23 cellular contexts compared by ENCODE assay signal in the genomic region with DNA sequence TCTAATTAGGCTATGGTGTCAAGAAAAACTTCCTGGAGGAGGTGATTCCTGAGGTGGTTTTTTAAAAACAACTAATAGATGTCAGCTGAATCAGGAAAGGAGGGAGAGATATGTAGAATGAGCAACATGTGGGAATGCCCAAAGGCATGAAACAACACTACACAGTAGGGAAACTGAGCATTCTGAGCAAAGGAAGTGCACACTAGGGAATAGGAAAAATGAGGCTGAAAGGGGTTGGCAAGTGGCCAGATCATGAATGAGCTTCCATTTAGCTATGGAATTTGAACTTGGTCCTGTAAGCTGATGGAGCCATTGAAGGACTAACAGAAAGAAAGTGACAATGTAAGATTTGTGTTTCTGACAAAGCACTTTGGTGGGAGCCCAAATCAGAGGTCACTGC. TPM values are rescaled to one million over a fixed set of nuclear protein-coding genes. Genes with fewer than 3 reads are reported as not detected.
DNase-seq lines count a peak whose midpoint lies in the region; ATAC-seq and TF ChIP-seq lines count a peak whose summit lies in the region.
"Had no signal": no experiment of that assay in that cellular context is flagged by ENCODE, and none has a peak within 500 bp of the region (broad histone marks: within the 10 kb centered on the region; RNA-seq: fewer than 3 reads in every experiment).

No MANE protein-coding gene starts in this region.

- CTCF ChIA-PET in MCF 10A (lab: Yijun Ruan, JAX), result interaction anchor here (0.6 to 0.9 kb wide), 2 partner anchors 394 to 1178 kb away, joined by 3 read pairs; no protein-coding TSS in a partner anchor

- no peak overlapping the region for H3K4me3 ChIP-seq in breast epithelium
- H3K4me3 ChIP-seq: A549; BLaER1 treated with 17β-estradiol and CSF1 and Interleukin-3, amounts not matched to agents 10 nM and 100 nM; GM23248 had no signal

- no peak for ATAC-seq in GM21717 (IDR thresholded peaks at IDR 0.05; ENCODE audit: unreplicated experiment)
- no peak for ATAC-seq in activated T-cell treated with anti-CD3 and anti-CD28 coated beads, Interleukin-2, amount 50 U/mL, for 72 hours (replicated peaks in 1 of 2)
- ATAC-seq: A549 had no signal

- peaks cover 0 to 4% of the 10 kb centered on the region in 2 donors for H3K27me3 ChIP-seq in breast epithelium
- H3K27me3 ChIP-seq: BLaER1 treated with 17β-estradiol and CSF1 and Interleukin-3, amounts not matched to agents 10 nM and 100 nM had no signal

- no peak overlapping the region for H3K27ac ChIP-seq in breast epithelium
- H3K27ac ChIP-seq: A549; BLaER1 treated with 17β-estradiol and CSF1 and Interleukin-3, amounts not matched to agents 10 nM and 100 nM; GM23248 had no signal

- POLR2A ChIA-PET in MCF 10A (lab: Yijun Ruan, JAX), result no interaction called here

- no peaks in the 10 kb centered on the region for H3K4me1 Mint-ChIP-seq in MCF 10A (ENCODE audit: insufficient read depth, unreplicated experiment)
- H3K4me1 Mint-ChIP-seq in activated T-cell treated with anti-CD3 and anti-CD28 coated beads, Interleukin-2, amount 50 U/mL, for 72 hours (ENCODE audit: low read depth), result no peaks in the 10 kb centered on the region
- H3K4me1 Mint-ChIP-seq: CD14-positive monocyte; CD8-positive, alpha-beta memory T cell had no signal

- H3K27me3 Mint-ChIP-seq in MCF 10A (ENCODE audit: insufficient read depth, unreplicated experiment), result peaks cover 11% of the 10 kb centered on the region
- peaks cover 10% of the 10 kb centered on the region for H3K27me3 Mint-ChIP-seq in activated T-cell treated with anti-CD3 and anti-CD28 coated beads, Interleukin-2, amount 50 U/mL, for 72 hours (ENCODE audit: low read depth)

- H3K27ac Mint-ChIP-seq in MCF 10A (ENCODE audit: low read depth, unreplicated experiment), result no peak overlapping the region
- H3K27ac Mint-ChIP-seq in activated T-cell treated with anti-CD3 and anti-CD28 coated beads, Interleukin-2, amount 50 U/mL, for 72 hours, result no peak overlapping the region
- H3K27ac Mint-ChIP-seq: CD14-positive monocyte; CD4-positive, alpha-beta T cell; CD8-positive, alpha-beta memory T cell had no signal

- no peak for TF ChIP-seq POLR2A in breast epithelium (IDR thresholded peaks at IDR 0.05)

- no peaks in the 10 kb centered on the region for H3K9me3 ChIP-seq in breast epithelium
- H3K9me3 ChIP-seq: A549; BE2C; BLaER1 treated with 17β-estradiol and CSF1 and Interleukin-3, amounts not matched to agents 10 nM and 100 nM had no signal

- H3K4me1 ChIP-seq in breast epithelium, result no peaks in the 10 kb centered on the region
- H3K4me1 ChIP-seq: A549; BE2C; BLaER1 treated with 17β-estradiol and CSF1 and Interleukin-3, amounts not matched to agents 10 nM and 100 nM had no signal

- H3K36me3 Mint-ChIP-seq in MCF 10A (ENCODE audit: insufficient read depth, unreplicated experiment), result peaks cover 6% of the 10 kb centered on the region
- no peaks in the 10 kb centered on the region for H3K36me3 Mint-ChIP-seq in activated T-cell treated with anti-CD3 and anti-CD28 coated beads, Interleukin-2, amount 50 U/mL, for 72 hours (ENCODE audit: insufficient read depth in 2 of 2)
- H3K36me3 Mint-ChIP-seq: CD14-positive monocyte; CD8-positive, alpha-beta memory T cell had no signal

- H3K9me3 Mint-ChIP-seq in MCF 10A (ENCODE audit: unreplicated experiment), result no peaks in the 10 kb centered on the region
- no peaks in the 10 kb centered on the region for H3K9me3 Mint-ChIP-seq in activated T-cell treated with anti-CD3 and anti-CD28 coated beads, Interleukin-2, amount 50 U/mL, for 72 hours
- H3K9me3 Mint-ChIP-seq: CD14-positive monocyte; CD4-positive, alpha-beta T cell; CD8-positive, alpha-beta memory T cell had no signal

- no TSS peak for BruUV-seq in MCF 10A (replicated peaks; lab: Mats Ljungman, UMichigan)

- intact Hi-C loops in MCF 10A (cut with micrococcal nuclease), result no loop called here
- intact Hi-C loops in breast epithelium (cut with DNase I; ENCODE audit: low total_unique reads), result no loop called here

- TF ChIP-seq CTCF in MCF 10A (IDR thresholded peaks at IDR 0.05; ENCODE audit: unreplicated experiment), result no peak
- no peak for TF ChIP-seq CTCF in breast epithelium (IDR thresholded peaks at IDR 0.05)

- no peak overlapping the region for H3K4me3 Mint-ChIP-seq in MCF 10A (ENCODE audit: unreplicated experiment)
- no peak overlapping the region for H3K4me3 Mint-ChIP-seq in activated T-cell treated with anti-CD3 and anti-CD28 coated beads, Interleukin-2, amount 50 U/mL, for 72 hours
- H3K4me3 Mint-ChIP-seq: CD14-positive monocyte; CD4-positive, alpha-beta T cell; CD8-positive, alpha-beta memory T cell had no signal

- H3K36me3 ChIP-seq in breast epithelium, result no peaks in the 10 kb centered on the region
- H3K36me3 ChIP-seq: BE2C; BLaER1 treated with 17β-estradiol and CSF1 and Interleukin-3, amounts not matched to agents 10 nM and 100 nM had no signal

- DNase-seq in MCF 10A (ENCODE audit: unreplicated experiment), result peak; percentile 3
- no peak for DNase-seq in breast epithelium (ENCODE audit: low spot score in 2 of 2)
- DNase-seq in EH (ENCODE audit: low read depth), result peak; percentile 4
- DNase-seq in astrocyte of the hippocampus (ENCODE audit: low read depth, low spot score), result peak; percentile 4
- no peak for DNase-seq in NCI-H128 (lab: John Stamatoyannopoulos, UW; ENCODE audit: unreplicated experiment)
- DNase-seq in activated T-cell treated with anti-CD3 and anti-CD28 coated beads, Interleukin-2, amount 50 U/mL, for 72 hours, result no peak
- DNase-seq: 8988T; ACHN; AML-193; BE2C; Calu3; CD4-positive, alpha-beta T cell; CD8-positive, alpha-beta memory T cell; COR-L47; DMS53; DMS79 treated with DMSO at 0.1 percent for 48 hours; GM23248; H7; HCEC 1CT had no signal

RNA-seq across cellular contexts. Expression of gene SLC35F1, which starts 16.9 kb away (rescaled TPM):
- total RNA-seq in MCF 10A (2022) (not detected in 2 replicates), breast epithelium (1 to 10 TPM in 1 of 3 donors, under 1 TPM in 2; 0.66 to 2.5 (median 0.80) TPM)
- 1 to 10 TPM in 1 of 2 donors, under 1 TPM in 1; 0.50 to 2.3 TPM for total RNA-seq in activated T-cell treated with anti-CD3 and anti-CD28 coated beads, Interleukin-2, amount 50 U/mL, for 72 hours
- total RNA-seq: Calu3; CD4-positive, alpha-beta T cell; CD8-positive, alpha-beta memory T cell; GM23248 had no signal

Comparison
In these comparisons a context has a peak if more than half of its experiments do, and no peak if none do; other contexts are left out.
1. DNase-seq: peak in MCF 10A (single experiment), EH (single experiment) and astrocyte of the hippocampus (single experiment); none in breast epithelium (0 of 2), NCI-H128 (single experiment) and activated T-cell treated with anti-CD3 and anti-CD28 coated beads, Interleukin-2, amount 50 U/mL, for 72 hours (0 of 2).